ENCODE assay signal across 19 cellular contexts in genomic region chr6:7901056-7901455, GRCh38. TPM values are rescaled to one million over a fixed set of nuclear protein-coding genes. Genes with fewer than 3 reads are reported as not detected.
DNase-seq lines count a peak whose midpoint lies in the region; ATAC-seq, FAIRE-seq and TF ChIP-seq lines count a peak whose summit lies in the region.
"Had no signal": no experiment of that assay in that cellular context is flagged by ENCODE, and none has a peak within 500 bp of the region (broad histone marks: within the 10 kb centered on the region; RNA-seq: fewer than 3 reads in every experiment).

No MANE protein-coding gene starts in this region.

- H3K4me2 ChIP-seq in OCI-LY7 (ENCODE audit: low read length) (peak overlapping the region; percentile 33), endothelial cell of umbilical vein (ENCODE audit: insufficient read depth, low read length) (no peak overlapping the region)

- dilution Hi-C loops in endothelial cell of umbilical vein (cut with MboI; ENCODE audit: extremely low pct_ligation_motif_present, low sequenced_read_pairs) = no loop called here

- H3K4me3 Mint-ChIP-seq in stimulated activated memory B cell treated with anti-CD40 and anti-IgM and Interleukin-4, amounts not matched to agents 10 μg/mL and 1 μg/mL and 100 μg/mL, for 72 hours = no peak overlapping the region

- POLR2A ChIA-PET in OCI-LY7 (lab: Charles Lee) (interaction anchor here (0.7 to 5.3 kb wide), 5 partner anchors 8 to 118 kb away, joined by 4 to 39 read pairs (median 9); no protein-coding TSS in a partner anchor), endothelial cell of umbilical vein (lab: Charles Lee) (interaction anchor here (2.8 kb wide), 1 partner anchor 91 kb away, joined by 11 read pairs; no protein-coding TSS in a partner anchor)

- peaks cover 45% of the 10 kb centered on the region for H3K4me1 Mint-ChIP-seq in stimulated activated memory B cell treated with anti-CD40 and anti-IgM and Interleukin-4, amounts not matched to agents 10 μg/mL and 1 μg/mL and 100 μg/mL, for 72 hours

- H3K36me3 ChIP-seq in OCI-LY7 (ENCODE audit: insufficient read depth, low read length) = peaks cover 100% of the 10 kb centered on the region
- peaks cover 74 to 86% of the 10 kb centered on the region in 2 experiments for H3K36me3 ChIP-seq in endothelial cell of umbilical vein (ENCODE audit: control insufficient read depth in 2 of 2, extremely low read depth in 1 of 2, insufficient read depth in 2 of 2, low read length in 2 of 2)
- H3K36me3 ChIP-seq in tibial nerve = peaks cover 0 to 85% (median 30%) of the 10 kb centered on the region in 3 donors

- H3K27me3 ChIP-seq in endothelial cell of umbilical vein (ENCODE audit: control insufficient read depth in 2 of 2, insufficient read depth in 2 of 2, low read length in 2 of 2) (no peaks in the 10 kb centered on the region), tibial nerve (no peaks in the 10 kb centered on the region)

- DNase-seq in OCI-LY7 (ENCODE audit: low spot score) = no peak
- peak; percentile 20 for DNase-seq in endothelial cell of umbilical vein (ENCODE audit: low read depth, low spot score)
- DNase-seq in activated CD4-positive, alpha-beta T cell treated with anti-CD3 and anti-CD28 coated beads, Interleukin-2, amount 50 U/mL, for 48 hours = no peak
- no peak for DNase-seq in tibial nerve (ENCODE audit: low spot score in 2 of 2)
- DNase-seq: GDM1, KG1, NCI-H1092, NCI-H146, NCI-H2081 treated with DMSO at 0.1 percent for 48 hours, NCI-H510A, NCI-H82, SHP77 treated with DMSO at 0.1 percent for 48 hours had no signal

- no TSS peak for BruUV-seq in OCI-LY7 (replicated peaks; lab: Mats Ljungman, UMichigan)
- BruUV-seq in endothelial cell of umbilical vein (replicated peaks; lab: Mats Ljungman, UMichigan) = no TSS peak

- TF ChIP-seq CTCF in OCI-LY7 (conservative IDR thresholded peaks at IDR 0.05; ENCODE audit: low read length) (no peak), endothelial cell of umbilical vein (IDR thresholded peaks at IDR 0.05; ENCODE audit: extremely low read depth in 1 of 2, insufficient read depth in 1 of 2, low read depth in 1 of 2, low read length in 2 of 2) (no peak), tibial nerve (IDR thresholded peaks at IDR 0.05) (no peak)

- H3K27me3 Mint-ChIP-seq in stimulated activated memory B cell treated with anti-CD40 and anti-IgM and Interleukin-4, amounts not matched to agents 10 μg/mL and 1 μg/mL and 100 μg/mL, for 72 hours = no peaks in the 10 kb centered on the region

- TF ChIP-seq EP300 in tibial nerve (IDR thresholded peaks at IDR 0.05) = no peak

- peak; percentile 10 for ATAC-seq in HG02642 (IDR thresholded peaks at IDR 0.05; ENCODE audit: poor library complexity, unreplicated experiment)
- no peak for ATAC-seq in stimulated activated memory B cell treated with anti-CD40 and anti-IgM and Interleukin-4, amounts not matched to agents 10 μg/mL and 1 μg/mL and 100 μg/mL, for 72 hours
- no peak for ATAC-seq in GM19463 (IDR thresholded peaks at IDR 0.05; ENCODE audit: unreplicated experiment)

- H3K9me2 ChIP-seq in OCI-LY7 (ENCODE audit: insufficient read depth, low read length) = no peaks in the 10 kb centered on the region

- peaks cover 77% of the 10 kb centered on the region for H3K4me1 ChIP-seq in OCI-LY7 (ENCODE audit: insufficient read depth, low read length, poor library complexity, severe bottlenecking)
- H3K4me1 ChIP-seq in endothelial cell of umbilical vein (ENCODE audit: control insufficient read depth, extremely low read depth, insufficient read depth, low read length) = peaks cover 97% of the 10 kb centered on the region
- H3K4me1 ChIP-seq in tibial nerve = peaks cover 0 to 10% (median 0%) of the 10 kb centered on the region in 4 donors
- H3K4me1 ChIP-seq: HAP-1 had no signal

- H3K9me1 ChIP-seq in endothelial cell of umbilical vein (replicated peaks; ENCODE audit: control insufficient read depth, extremely low read depth, insufficient read depth, low read length) = no peaks in the 10 kb centered on the region

- H3K9me3 ChIP-seq in OCI-LY7 (ENCODE audit: low read length) = no peaks in the 10 kb centered on the region
- H3K9me3 ChIP-seq in endothelial cell of umbilical vein (replicated peaks; ENCODE audit: control insufficient read depth, insufficient read depth, low read length) = no peaks in the 10 kb centered on the region
- H3K9me3 ChIP-seq in tibial nerve = no peaks in the 10 kb centered on the region
- H3K9me3 ChIP-seq: HAP-1 had no signal

- no peak overlapping the region for H2AFZ ChIP-seq in OCI-LY7 (ENCODE audit: low read length)
- H2AFZ ChIP-seq in endothelial cell of umbilical vein (ENCODE audit: low read depth, low read length) = no peak overlapping the region

- TF ChIP-seq POLR2A in endothelial cell of umbilical vein (IDR thresholded peaks at IDR 0.05; ENCODE audit: low read depth, low read length) (no peak), tibial nerve (IDR thresholded peaks at IDR 0.05) (no peak)

- intact Hi-C loops in OCI-LY7 (cut with micrococcal nuclease; ENCODE audit: unreplicated experiment) = no loop called here
- intact Hi-C loops in endothelial cell of umbilical vein (cut with micrococcal nuclease) = loop anchor here (10.0 kb wide), 1 partner anchor 314 kb away; no protein-coding TSS in a partner anchor

- CTCF ChIA-PET in OCI-LY7 (lab: Charles Lee; ENCODE audit: unreplicated experiment) = no interaction called here
- CTCF ChIA-PET in endothelial cell of umbilical vein (lab: Charles Lee) = interaction anchor here (1.5 to 9.0 kb wide), 4 partner anchors 91 to 178 kb away, joined by 4 to 78 read pairs (median 10); no protein-coding TSS in a partner anchor

- H3K36me3 Mint-ChIP-seq in stimulated activated memory B cell treated with anti-CD40 and anti-IgM and Interleukin-4, amounts not matched to agents 10 μg/mL and 1 μg/mL and 100 μg/mL, for 72 hours = peaks cover 70% of the 10 kb centered on the region

- no peak for FAIRE-seq in endothelial cell of umbilical vein (lab: Jason Lieb, UNC)
- FAIRE-seq: GM12891, GM18507 had no signal

- H3K79me2 ChIP-seq in OCI-LY7 (ENCODE audit: insufficient read depth, low read depth, low read length) = peaks cover 63% of the 10 kb centered on the region
- peaks cover 99% of the 10 kb centered on the region for H3K79me2 ChIP-seq in endothelial cell of umbilical vein (ENCODE audit: control insufficient read depth, insufficient read depth, low read length)

- H3K4me3 ChIP-seq in OCI-LY7 (ENCODE audit: low read depth, low read length, poor library complexity, severe bottlenecking) (no peak overlapping the region), endothelial cell of umbilical vein (replicated peaks in 1 of 3; ENCODE audit: insufficient read depth in 1 of 3, low read depth in 1 of 3, low read length in 3 of 3) (no peak overlapping the region), tibial nerve (no peak overlapping the region)
- H3K4me3 ChIP-seq: HAP-1 had no signal

- peaks cover 32% of the 10 kb centered on the region for H4K20me1 ChIP-seq in OCI-LY7 (ENCODE audit: insufficient read depth, low read length)
- no peaks in the 10 kb centered on the region for H4K20me1 ChIP-seq in endothelial cell of umbilical vein (replicated peaks; ENCODE audit: control insufficient read depth, extremely low read depth, insufficient read depth, low read length)

- peak overlapping the region; percentile 39 for H3K27ac ChIP-seq in OCI-LY7 (ENCODE audit: low read depth, low read length, poor library complexity, severe bottlenecking)
- peak overlapping the region; percentile 94 for H3K27ac ChIP-seq in endothelial cell of umbilical vein (ENCODE audit: insufficient read depth, low read depth, low read length)
- H3K27ac ChIP-seq in tibial nerve = no peak overlapping the region
- H3K27ac ChIP-seq: C4-2B had no signal

- H3K9me3 Mint-ChIP-seq in stimulated activated memory B cell treated with anti-CD40 and anti-IgM and Interleukin-4, amounts not matched to agents 10 μg/mL and 1 μg/mL and 100 μg/mL, for 72 hours = no peaks in the 10 kb centered on the region

- 93 to 95% methylated on average over 5 to 9 of the region's 9 CpGs for WGBS in tibial nerve, 2 donors

- H3K9ac ChIP-seq in endothelial cell of umbilical vein (replicated peaks; ENCODE audit: extremely low read depth, insufficient read depth, low read length) = peak overlapping the region; percentile 64

- peak overlapping the region; percentile 20 for H3K27ac Mint-ChIP-seq in stimulated activated memory B cell treated with anti-CD40 and anti-IgM and Interleukin-4, amounts not matched to agents 10 μg/mL and 1 μg/mL and 100 μg/mL, for 72 hours

TF ChIP-seq in endothelial cell of umbilical vein, 7 proteins besides CTCF, POLR2A, EP300 and RAD21:
- TF ChIP-seq MYC (IDR thresholded peaks at IDR 0.05; ENCODE audit: low read depth, low read length) = no peak
- TF ChIP-seq EZH2 (IDR thresholded peaks at IDR 0.05; ENCODE audit: borderline replicate concordance, low read depth, low read length, severe bottlenecking) = no peak
- no peak for TF ChIP-seq MAX (IDR thresholded peaks at IDR 0.05; ENCODE audit: insufficient read depth, insufficient read length)
- TF ChIP-seq FOS (IDR thresholded peaks at IDR 0.05; ENCODE audit: borderline replicate concordance, insufficient read depth, low read length) = no peak
- no peak for TF ChIP-seq GATA2 (IDR thresholded peaks at IDR 0.05; ENCODE audit: insufficient read depth, insufficient read length, low read depth, low read length)
- TF ChIP-seq JUN (IDR thresholded peaks at IDR 0.05; ENCODE audit: borderline replicate concordance, insufficient read depth, insufficient read length, low read depth) = no peak
- no peak for TF ChIP-seq POLR2AphosphoS5 (IDR thresholded peaks at IDR 0.05; ENCODE audit: insufficient read depth, low read depth, low read length)

RNA-seq across cellular contexts. Expression of gene TXNDC5, which starts 9.5 kb away (rescaled TPM):
- total RNA-seq in OCI-LY7 (2014; rRNA removed; shearing (Covaris generic)) = 280 and 319 TPM in 2 replicates
- total RNA-seq in OCI-LY7 (2022) = 312 and 363 TPM in 2 replicates
- 1,581 and 1,665 TPM in 2 replicates for total RNA-seq in endothelial cell of umbilical vein
- 2,566 and 2,629 TPM in 2 replicates for polyA plus RNA-seq in endothelial cell of umbilical vein
- 2,247 and 2,322 TPM in 2 replicates for polyA plus RNA-seq in endothelial cell of umbilical vein (2011; cell fraction: cytosol; rRNA removed)
- polyA plus RNA-seq in endothelial cell of umbilical vein (2011; cell fraction: nucleus; rRNA removed) = 1,597 and 1,745 TPM in 2 replicates
- 1,989 and 2,618 TPM in 2 replicates for polyA plus RNA-seq in endothelial cell of umbilical vein (2012)
- 2,443 and 2,887 TPM in 2 replicates for polyA minus RNA-seq in endothelial cell of umbilical vein
- polyA minus RNA-seq in endothelial cell of umbilical vein (2011; cell fraction: cytosol; rRNA and poly(A)+ RNA removed) = 46.0 TPM
- polyA minus RNA-seq in endothelial cell of umbilical vein (2011; cell fraction: nucleus; rRNA and poly(A)+ RNA removed) = 638 and 706 TPM in 2 replicates
- total RNA-seq in tibial nerve = 100 to 1,000 TPM in 3 of 4 donors, 10 to 100 TPM in 1; 85.0 to 137 (median 110) TPM

Comparison
In these comparisons a context has a peak if more than half of its experiments do, and no peak if none do; other contexts are left out.
1. H3K27ac ChIP-seq: peak in OCI-LY7 (single experiment) and endothelial cell of umbilical vein (single experiment); none in tibial nerve (0 of 4).